Comparison of ENCODE assay signal across 26 cellular contexts in genomic region chr9:106072421-106072820, GRCh38.
"Had no signal": no experiment of that assay in that cellular context is flagged by ENCODE, and none has a peak within 500 bp of the region (broad histone marks: within the 10 kb centered on the region; RNA-seq: fewer than 3 reads in every experiment).

No MANE protein-coding gene starts in this region.

- H3K27ac Mint-ChIP-seq: activated CD4-positive, alpha-beta memory T cell treated with anti-CD3 and anti-CD28 coated beads, Interleukin-2, amount 10 ng/mL, durations not matched to agents 7 days and 5 days; activated CD4-positive, alpha-beta T cell treated with anti-CD3 and anti-CD28 coated beads, Interleukin-2, amount 10 ng/mL, durations not matched to agents 24 days and 14 days; activated naive CD4-positive, alpha-beta T cell treated with anti-CD3 and anti-CD28 coated beads for 36 hours; activated naive CD8-positive, alpha-beta T cell treated with anti-CD3 and anti-CD28 coated beads, Interleukin-2, amount 10 ng/mL, durations not matched to agents 7 days and 5 days; activated T-cell treated with anti-CD3 and anti-CD28 coated beads, Interleukin-2, amount 50 U/mL, for 72 hours; effector memory CD8-positive, alpha-beta T cell; memory B cell; nephron progenitor cell; T-cell; T-helper 2 cell treated with Interferon-gamma antibody and Interleukin-4, amounts not matched to agents 5 μg/mL and 100 μg/mL, for 36 hours; type B pancreatic cell had no signal

- H3K9me3 Mint-ChIP-seq: activated CD4-positive, alpha-beta T cell treated with anti-CD3 and anti-CD28 coated beads, Interleukin-2, amount 10 ng/mL, durations not matched to agents 24 days and 14 days; activated naive CD4-positive, alpha-beta T cell treated with anti-CD3 and anti-CD28 coated beads for 36 hours; activated naive CD8-positive, alpha-beta T cell treated with anti-CD3 and anti-CD28 coated beads, Interleukin-2, amount 10 ng/mL, durations not matched to agents 7 days and 5 days; memory B cell; nephron progenitor cell; T-helper 2 cell treated with Interferon-gamma antibody and Interleukin-4, amounts not matched to agents 5 μg/mL and 100 μg/mL, for 36 hours had no signal

- H3K4me3 ChIP-seq: body of pancreas, esophagus squamous epithelium, gastroesophageal sphincter, sigmoid colon, thoracic aorta, vagina had no signal

- DNase-seq: activated CD4-positive, alpha-beta memory T cell treated with anti-CD3 and anti-CD28 coated beads, Interleukin-2, amount 10 ng/mL, durations not matched to agents 7 days and 5 days; activated CD4-positive, alpha-beta T cell treated with anti-CD3 and anti-CD28 coated beads, Interleukin-2, amount 10 ng/mL, durations not matched to agents 24 days and 14 days; activated effector memory CD4-positive, alpha-beta T cell treated with Interleukin-2 at 50 U/mL for 16 hours; activated naive CD4-positive, alpha-beta T cell treated with anti-CD3 and anti-CD28 coated beads for 36 hours; activated naive CD8-positive, alpha-beta T cell treated with anti-CD3 and anti-CD28 coated beads, Interleukin-2, amount 10 ng/mL, durations not matched to agents 7 days and 5 days; activated T-cell treated with anti-CD3 and anti-CD28 coated beads, Interleukin-2, amount 50 U/mL, for 72 hours; amniotic stem cell; body of pancreas; effector memory CD8-positive, alpha-beta T cell; esophagus squamous epithelium; head of caudate nucleus; nephron progenitor cell; nucleus accumbens; sigmoid colon; stimulated activated CD4-positive, alpha-beta T cell treated with anti-CD3 and anti-CD28 coated beads, Interleukin-4, amount 100 ng/mL, for 1 hour; stimulated activated naive CD4-positive, alpha-beta T cell; T-cell had no signal

- H3K4me1 ChIP-seq: body of pancreas, esophagus squamous epithelium, gastroesophageal sphincter, vagina had no signal

- H3K27me3 Mint-ChIP-seq: activated CD4-positive, alpha-beta memory T cell treated with anti-CD3 and anti-CD28 coated beads, Interleukin-2, amount 10 ng/mL, durations not matched to agents 7 days and 5 days; activated CD4-positive, alpha-beta T cell treated with anti-CD3 and anti-CD28 coated beads, Interleukin-2, amount 10 ng/mL, durations not matched to agents 24 days and 14 days; activated naive CD8-positive, alpha-beta T cell treated with anti-CD3 and anti-CD28 coated beads, Interleukin-2, amount 10 ng/mL, durations not matched to agents 7 days and 5 days; central memory CD8-positive, alpha-beta T cell; effector memory CD8-positive, alpha-beta T cell; memory B cell; type B pancreatic cell had no signal

- H3K36me3 ChIP-seq: esophagus squamous epithelium, gastroesophageal sphincter, sigmoid colon, thoracic aorta, vagina had no signal

- H3K4me3 Mint-ChIP-seq: activated CD4-positive, alpha-beta memory T cell treated with anti-CD3 and anti-CD28 coated beads, Interleukin-2, amount 10 ng/mL, durations not matched to agents 7 days and 5 days; activated CD4-positive, alpha-beta T cell treated with anti-CD3 and anti-CD28 coated beads, Interleukin-2, amount 10 ng/mL, durations not matched to agents 24 days and 14 days; activated naive CD4-positive, alpha-beta T cell treated with anti-CD3 and anti-CD28 coated beads for 36 hours; activated naive CD8-positive, alpha-beta T cell treated with anti-CD3 and anti-CD28 coated beads, Interleukin-2, amount 10 ng/mL, durations not matched to agents 7 days and 5 days; activated T-cell treated with anti-CD3 and anti-CD28 coated beads, Interleukin-2, amount 50 U/mL, for 72 hours; central memory CD8-positive, alpha-beta T cell; effector memory CD8-positive, alpha-beta T cell; memory B cell; nephron progenitor cell; T-cell; T-helper 2 cell treated with Interferon-gamma antibody and Interleukin-4, amounts not matched to agents 5 μg/mL and 100 μg/mL, for 36 hours; type B pancreatic cell had no signal

- H3K27ac ChIP-seq: body of pancreas, esophagus squamous epithelium, gastroesophageal sphincter, sigmoid colon, thoracic aorta, vagina, VCaP had no signal

- H3K4me1 Mint-ChIP-seq: activated CD4-positive, alpha-beta memory T cell treated with anti-CD3 and anti-CD28 coated beads, Interleukin-2, amount 10 ng/mL, durations not matched to agents 7 days and 5 days; activated CD4-positive, alpha-beta T cell treated with anti-CD3 and anti-CD28 coated beads, Interleukin-2, amount 10 ng/mL, durations not matched to agents 24 days and 14 days; activated naive CD8-positive, alpha-beta T cell treated with anti-CD3 and anti-CD28 coated beads, Interleukin-2, amount 10 ng/mL, durations not matched to agents 7 days and 5 days; central memory CD8-positive, alpha-beta T cell; memory B cell; T-cell had no signal

- H3K27me3 ChIP-seq: body of pancreas, esophagus squamous epithelium, gastroesophageal sphincter, sigmoid colon, vagina had no signal

- H3K9me3 ChIP-seq: body of pancreas, esophagus squamous epithelium, gastroesophageal sphincter, sigmoid colon, thoracic aorta, vagina had no signal

- H3K36me3 Mint-ChIP-seq: activated naive CD8-positive, alpha-beta T cell treated with anti-CD3 and anti-CD28 coated beads, Interleukin-2, amount 10 ng/mL, durations not matched to agents 7 days and 5 days; memory B cell; T-cell; type B pancreatic cell had no signal

- ATAC-seq: activated CD4-positive, CD25-positive, alpha-beta regulatory T cell treated with anti-CD3 and anti-CD28 coated beads, Interleukin-2, amount 50 U/mL, for 24 hours; activated T-cell treated with anti-CD3 and anti-CD28 coated beads, Interleukin-2, amount 50 U/mL, for 72 hours; body of pancreas; effector memory CD8-positive, alpha-beta T cell; gastroesophageal sphincter; T-cell had no signal
